In genomic region chr7:121384159-121384745, GRCh38 we compare ENCODE assay signal across 15 cellular contexts. TPM values are rescaled to one million over a fixed set of nuclear protein-coding genes. Genes with fewer than 3 reads are reported as not detected.
DNase-seq lines count a peak whose midpoint lies in the region; ATAC-seq, FAIRE-seq and TF ChIP-seq lines count a peak whose summit lies in the region.
"Had no signal": no experiment of that assay in that cellular context is flagged by ENCODE, and none has a peak within 500 bp of the region (broad histone marks: within the 10 kb centered on the region; RNA-seq: fewer than 3 reads in every experiment).

No MANE protein-coding gene starts in this region.

- intact Hi-C loops in right cardiac atrium (cut with DNase I) (no loop called here), spleen (cut with DNase I; ENCODE audit: low total_unique reads) (no loop called here)

- H3K4me3 ChIP-seq in Peyer's patch = no peak overlapping the region
- no peak overlapping the region for H3K4me3 ChIP-seq in right cardiac atrium (ENCODE audit: low read length)
- H3K4me3 ChIP-seq in spleen = no peak overlapping the region
- H3K4me3 ChIP-seq: esophagus muscularis mucosa, psoas muscle had no signal

- H3K36me3 ChIP-seq in Peyer's patch (no peaks in the 10 kb centered on the region), spleen (peaks cover 0 to 10% (median 0%) of the 10 kb centered on the region in 6 donors)
- H3K36me3 ChIP-seq: esophagus muscularis mucosa had no signal

- DNase-seq in GM12892 (ENCODE audit: insufficient read length) (no peak), Peyer's patch (peak in 1 of 3 donors; percentile 62), right cardiac atrium (no peak), spleen (no peak), NCI-H1092 treated with DMSO at 0.1 percent for 48 hours (lab: John Stamatoyannopoulos, UW) (no peak)
- DNase-seq: C1 segment of cervical spinal cord, NCI-H1694 treated with DMSO at 0.1 percent for 48 hours, NCI-H510A treated with DMSO at 0.1 percent for 48 hours, psoas muscle had no signal

- TF ChIP-seq CTCF in Peyer's patch (IDR thresholded peaks at IDR 0.05) (no peak), spleen (IDR thresholded peaks at IDR 0.05 in 8 of 11, conservative IDR thresholded peaks at IDR 0.05 in 3 of 11) (no peak)

- peak; percentile 83 for FAIRE-seq in GM12892 (lab: Jason Lieb, UNC)
- FAIRE-seq: H1, keratinocyte had no signal

- ATAC-seq in right cardiac atrium = peak; percentile 68 to 78
- ATAC-seq in GM21515 (IDR thresholded peaks at IDR 0.05; ENCODE audit: unreplicated experiment) = no peak
- ATAC-seq in HG03378 (IDR thresholded peaks at IDR 0.05; ENCODE audit: unreplicated experiment) = no peak
- ATAC-seq: psoas muscle had no signal

- H3K27me3 ChIP-seq in Peyer's patch = no peaks in the 10 kb centered on the region
- H3K27me3 ChIP-seq in right cardiac atrium (ENCODE audit: control insufficient read depth, insufficient read depth) = no peaks in the 10 kb centered on the region
- no peaks in the 10 kb centered on the region for H3K27me3 ChIP-seq in spleen (replicated peaks in 1 of 7)
- H3K27me3 ChIP-seq: esophagus muscularis mucosa had no signal

- TF ChIP-seq POLR2A in GM12892 (IDR thresholded peaks at IDR 0.05; ENCODE audit: low read depth, low read length) = no peak
- no peak for TF ChIP-seq POLR2A in Peyer's patch (IDR thresholded peaks at IDR 0.05)
- TF ChIP-seq POLR2A in spleen (IDR thresholded peaks at IDR 0.05) = no peak

- H3K27ac ChIP-seq in Peyer's patch (peak overlapping the region; percentile 10 to 38 (median 30)), right cardiac atrium (ENCODE audit: low read length) (no peak overlapping the region), spleen (peak overlapping the region; percentile 4 to 81 (median 60))
- H3K27ac ChIP-seq: esophagus muscularis mucosa, psoas muscle had no signal

- H3K4me1 ChIP-seq in Peyer's patch = peaks cover 0 to 32% (median 14%) of the 10 kb centered on the region in 4 donors
- H3K4me1 ChIP-seq in right cardiac atrium (ENCODE audit: control insufficient read depth, insufficient read depth, low read length) = peaks cover 6% of the 10 kb centered on the region
- H3K4me1 ChIP-seq in spleen = peaks cover 33 to 98% (median 71%) of the 10 kb centered on the region in 6 donors
- H3K4me1 ChIP-seq: psoas muscle had no signal

- H3K9me3 ChIP-seq in Peyer's patch (no peaks in the 10 kb centered on the region), right cardiac atrium (ENCODE audit: control insufficient read depth, low read length) (no peaks in the 10 kb centered on the region), spleen (no peaks in the 10 kb centered on the region)
- H3K9me3 ChIP-seq: esophagus muscularis mucosa, psoas muscle had no signal

- WGBS in right cardiac atrium = 67% methylated on average over 3 of the region's 3 CpGs
- WGBS in spleen, 5 donors = 75 to 81% (median 77%) methylated on average over 3 of the region's 3 CpGs

RNA-seq across cellular contexts. Expression of gene FAM3C, which starts 11.9 kb away (rescaled TPM):
- 26.1 TPM for polyA plus RNA-seq in GM12892 (2012; ENCODE audit: missing spikeins)
- 100 to 1,000 TPM in 3 of 4 donors, 10 to 100 TPM in 1; 20.6 to 204 (median 149) TPM for total RNA-seq in Peyer's patch
- total RNA-seq in right cardiac atrium = 10 to 100 TPM; 60.4 to 69.6 (median 60.8) TPM
- polyA plus RNA-seq in right cardiac atrium = 45.5 TPM
- 10 to 100 TPM; 45.8 to 69.2 (median 56.3) TPM for total RNA-seq in spleen
- polyA plus RNA-seq in spleen = 10 to 100 TPM; 35.4 to 45.4 (median 36.7) TPM

RNA-seq across cellular contexts. Expression of gene WNT16, which starts 55.5 kb away (rescaled TPM):
- polyA plus RNA-seq in GM12892 (2012; ENCODE audit: missing spikeins) = not detected
- not detected for total RNA-seq in Peyer's patch
- not detected for total RNA-seq in right cardiac atrium
- polyA plus RNA-seq in right cardiac atrium = not detected
- total RNA-seq in spleen = 1 to 10 TPM in 3 of 7 donors, under 1 TPM in 4; 0.39 to 3.2 (median 0.95) TPM
- polyA plus RNA-seq in spleen = 1 to 10 TPM in 1 of 3 donors, under 1 TPM in 2; 0.33 to 1.4 (median 0.96) TPM
- total RNA-seq: HT1080 had no signal
- polyA plus RNA-seq: keratinocyte, psoas muscle had no signal

Comparison
In these comparisons a context has a peak if more than half of its experiments do, and no peak if none do; other contexts are left out.
1. ATAC-seq: peak in right cardiac atrium (2 of 2); none in GM21515 (single experiment) and HG03378 (single experiment).